22 cellular contexts compared by ENCODE assay signal in the genomic region with DNA sequence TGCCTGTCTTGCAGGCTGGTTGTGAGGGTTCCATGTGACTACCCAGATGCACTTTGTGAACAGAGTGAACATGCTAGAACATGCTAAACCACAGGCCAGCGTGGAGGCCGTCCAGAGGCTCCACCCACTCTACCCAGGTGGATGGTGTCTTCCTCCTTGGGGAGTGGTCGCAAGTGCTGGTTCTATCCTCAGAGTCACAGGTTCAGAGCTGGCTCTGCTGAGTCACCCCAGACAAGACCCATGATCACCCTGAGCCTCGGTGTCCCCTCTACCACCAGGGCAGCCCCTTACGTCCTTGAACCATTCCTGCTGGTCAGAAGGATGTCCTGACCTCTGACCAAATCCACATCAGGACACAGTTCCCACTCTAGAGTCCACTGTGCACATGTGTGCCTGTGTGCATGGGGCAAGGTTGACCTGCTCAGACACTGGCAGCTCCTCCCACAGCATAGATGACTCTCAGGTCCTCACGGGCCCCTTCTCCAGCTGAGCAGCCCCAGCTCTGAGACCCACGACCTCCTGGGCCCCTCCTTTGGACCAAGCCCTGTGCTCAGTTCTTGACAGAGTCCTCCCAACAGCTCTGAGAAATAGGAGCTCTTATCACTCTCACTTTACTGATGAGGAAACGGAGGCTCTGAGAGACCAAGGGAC.
DNase-seq lines count a peak whose midpoint lies in the region; ATAC-seq, FAIRE-seq and TF ChIP-seq lines count a peak whose summit lies in the region.
"Had no signal": no experiment of that assay in that cellular context is flagged by ENCODE, and none has a peak within 500 bp of the region (broad histone marks: within the 10 kb centered on the region; RNA-seq: fewer than 3 reads in every experiment).

No MANE protein-coding gene starts in this region.

- H3K4me2 ChIP-seq in keratinocyte (ENCODE audit: control insufficient read depth, extremely low read depth, insufficient read depth, low read depth, low read length) (no peak overlapping the region), smooth muscle cell (no peak overlapping the region)

- no peak overlapping the region for H3K4me3 Mint-ChIP-seq in WTC11
- H3K4me3 Mint-ChIP-seq: B cell; CD4-positive, alpha-beta T cell; IgD-negative memory B cell had no signal

- H2AFZ ChIP-seq in keratinocyte (ENCODE audit: control insufficient read depth, low read length) = no peak overlapping the region
- no peak overlapping the region for H2AFZ ChIP-seq in smooth muscle cell (ENCODE audit: low read depth)

- H3K9ac ChIP-seq in keratinocyte (ENCODE audit: control insufficient read depth, extremely low read depth, insufficient read depth, low read length) (no peak overlapping the region), smooth muscle cell (ENCODE audit: low read depth) (no peak overlapping the region)

- TF ChIP-seq CTCF in left ventricle myocardium inferior (IDR thresholded peaks at IDR 0.05; ENCODE audit: borderline replicate concordance) (no peak), bronchial epithelial cell (IDR thresholded peaks at IDR 0.05; ENCODE audit: insufficient read depth, low read length, severe bottlenecking) (no peak), keratinocyte (optimal IDR thresholded peaks at IDR 0.05 in 1 of 3, IDR thresholded peaks at IDR 0.05 in 1 of 3, conservative IDR thresholded peaks at IDR 0.05 in 1 of 3; ENCODE audit: extremely low read depth in 1 of 3, insufficient read depth in 2 of 3, low read length in 3 of 3) (no peak), WTC11 (IDR thresholded peaks at IDR 0.05) (no peak), upper lobe of left lung (IDR thresholded peaks at IDR 0.05) (no peak), smooth muscle cell (IDR thresholded peaks at IDR 0.05; ENCODE audit: borderline replicate concordance, insufficient read depth, poor library complexity, severe bottlenecking) (no peak)

- no peaks in the 10 kb centered on the region for H3K36me3 ChIP-seq in left ventricle myocardium inferior
- H3K36me3 ChIP-seq in bronchial epithelial cell (ENCODE audit: control insufficient read depth, insufficient read depth, low read length) = no peaks in the 10 kb centered on the region
- H3K36me3 ChIP-seq in keratinocyte (ENCODE audit: control insufficient read depth in 2 of 2, extremely low read depth in 1 of 2, insufficient read depth in 2 of 2, low read length in 2 of 2) = no peaks in the 10 kb centered on the region
- no peaks in the 10 kb centered on the region for H3K36me3 ChIP-seq in upper lobe of left lung
- no peaks in the 10 kb centered on the region for H3K36me3 ChIP-seq in smooth muscle cell (ENCODE audit: low read depth)
- H3K36me3 ChIP-seq: HAP-1 had no signal

- DNase-seq in cardiac septum (ENCODE audit: low spot score) (peak; percentile 55), left ventricle myocardium inferior (no peak), bronchial epithelial cell (ENCODE audit: low read depth) (peak; percentile 21), keratinocyte (ENCODE audit: low read depth, low spot score) (peak; percentile 15), WTC11 (ENCODE audit: low spot score) (no peak), upper lobe of left lung (no peak), smooth muscle cell (lab: John Stamatoyannopoulos, UW; ENCODE audit: unreplicated experiment) (no peak)
- DNase-seq: Caco-2; CD4-positive, alpha-beta T cell; GDM1; Kasumi-1; MM.1S; NCI-H1092; NCI-H1694; NCI-H2081 treated with DMSO at 0.1 percent for 48 hours; NCI-H446 treated with DMSO at 0.1 percent for 48 hours; NCI-H748 treated with DMSO at 0.1 percent for 48 hours; OCI-M1; SHP77 had no signal

- H3K4me3 ChIP-seq in left ventricle myocardium inferior = no peak overlapping the region
- no peak overlapping the region for H3K4me3 ChIP-seq in bronchial epithelial cell (ENCODE audit: low read depth, low read length)
- H3K4me3 ChIP-seq in keratinocyte (ENCODE audit: control insufficient read depth in 2 of 3, extremely low read depth in 1 of 3, insufficient read depth in 2 of 3, low read depth in 1 of 3, low read length in 3 of 3) = no peak overlapping the region
- H3K4me3 ChIP-seq in upper lobe of left lung = no peak overlapping the region
- H3K4me3 ChIP-seq in smooth muscle cell = no peak overlapping the region
- H3K4me3 ChIP-seq: HAP-1 had no signal

- H3K9me3 ChIP-seq in left ventricle myocardium inferior (replicated peaks) = no peaks in the 10 kb centered on the region
- no peaks in the 10 kb centered on the region for H3K9me3 ChIP-seq in keratinocyte (ENCODE audit: control insufficient read depth, low read depth, low read length)
- no peaks in the 10 kb centered on the region for H3K9me3 ChIP-seq in upper lobe of left lung
- no peaks in the 10 kb centered on the region for H3K9me3 ChIP-seq in smooth muscle cell (replicated peaks; ENCODE audit: low read depth)
- H3K9me3 ChIP-seq: Caco-2, HAP-1 had no signal

- H3K9me1 ChIP-seq in keratinocyte (ENCODE audit: control insufficient read depth, extremely low read depth, insufficient read depth, low read length) = no peaks in the 10 kb centered on the region

- dilution Hi-C loops in keratinocyte (cut with MboI; ENCODE audit: extremely low pct_ligation_motif_present, low sequenced_read_pairs) = no loop called here

- intact Hi-C loops in cardiac septum (cut with DNase I) (no loop called here), left ventricle myocardium inferior (cut with micrococcal nuclease) (no loop called here)

- H3K4me1 ChIP-seq in left ventricle myocardium inferior (no peaks in the 10 kb centered on the region), keratinocyte (ENCODE audit: control insufficient read depth, extremely low read depth, insufficient read depth, low read length) (peaks cover 5% of the 10 kb centered on the region), upper lobe of left lung (no peaks in the 10 kb centered on the region), smooth muscle cell (ENCODE audit: low read depth) (no peaks in the 10 kb centered on the region)
- H3K4me1 ChIP-seq: Caco-2, HAP-1 had no signal

- ATAC-seq in WTC11 = no peak
- ATAC-seq in upper lobe of left lung (ENCODE audit: low FRiP score in 2 of 2) = no peak

- WGBS in upper lobe of left lung, 2 donors = 78 to 86% methylated on average over 1 to 8 of the region's 8 CpGs
- WGBS in smooth muscle cell (ENCODE audit: low lambda C conversion rate) = 88% methylated on average over 8 of the region's 8 CpGs

- CTCF ChIA-PET in WTC11 (lab: Charles Lee) = interaction anchor here (1.2 kb wide), 1 partner anchor 49 kb away, joined by 5 read pairs; no protein-coding TSS in a partner anchor

- TF ChIP-seq EP300 in upper lobe of left lung (IDR thresholded peaks at IDR 0.05) = no peak

- no peaks in the 10 kb centered on the region for H3K36me3 Mint-ChIP-seq in WTC11
- H3K36me3 Mint-ChIP-seq: IgD-negative memory B cell had no signal

- no peak for TF ChIP-seq POLR2A in upper lobe of left lung (IDR thresholded peaks at IDR 0.05)

- no peaks in the 10 kb centered on the region for H3K27me3 Mint-ChIP-seq in WTC11 (ENCODE audit: low read depth)
- H3K27me3 Mint-ChIP-seq: CD4-positive, alpha-beta T cell; IgD-negative memory B cell had no signal

- no peak overlapping the region for H3K27ac ChIP-seq in left ventricle myocardium inferior (replicated peaks)
- no peak overlapping the region for H3K27ac ChIP-seq in keratinocyte (ENCODE audit: control insufficient read depth, insufficient read depth, low read length)
- H3K27ac ChIP-seq in upper lobe of left lung = no peak overlapping the region
- H3K27ac ChIP-seq in smooth muscle cell (ENCODE audit: low read depth) = no peak overlapping the region

- H3K9me3 Mint-ChIP-seq in WTC11 = no peaks in the 10 kb centered on the region
- H3K9me3 Mint-ChIP-seq: CD4-positive, alpha-beta T cell; IgD-negative memory B cell had no signal

- no peaks in the 10 kb centered on the region for H3K4me1 Mint-ChIP-seq in WTC11
- H3K4me1 Mint-ChIP-seq: B cell, IgD-negative memory B cell had no signal

- no peaks in the 10 kb centered on the region for H3F3A ChIP-seq in smooth muscle cell (ENCODE audit: low read depth)

- H3K79me2 ChIP-seq in keratinocyte (ENCODE audit: control insufficient read depth, insufficient read depth, low read length) = no peaks in the 10 kb centered on the region
- no peaks in the 10 kb centered on the region for H3K79me2 ChIP-seq in smooth muscle cell (ENCODE audit: low read depth)

- H4K20me1 ChIP-seq in keratinocyte (ENCODE audit: control insufficient read depth, extremely low read depth, insufficient read depth, low read length) (no peaks in the 10 kb centered on the region), smooth muscle cell (ENCODE audit: low read depth) (no peaks in the 10 kb centered on the region)

- FAIRE-seq in bronchial epithelial cell (lab: Jason Lieb, UNC) (no peak), keratinocyte (lab: Jason Lieb, UNC) (no peak)

- H3K27ac Mint-ChIP-seq in WTC11 = no peak overlapping the region
- H3K27ac Mint-ChIP-seq: B cell; CD4-positive, alpha-beta T cell; IgD-negative memory B cell had no signal

- POLR2A ChIA-PET in WTC11 (lab: Charles Lee) = no interaction called here

- peaks cover 60% of the 10 kb centered on the region for H3K27me3 ChIP-seq in left ventricle myocardium inferior (ENCODE audit: low read depth)
- no peaks in the 10 kb centered on the region for H3K27me3 ChIP-seq in bronchial epithelial cell (ENCODE audit: control insufficient read depth, insufficient read depth, low read length)
- no peaks in the 10 kb centered on the region for H3K27me3 ChIP-seq in keratinocyte (ENCODE audit: control insufficient read depth, extremely low read depth, insufficient read depth, low read length)
- no peaks in the 10 kb centered on the region for H3K27me3 ChIP-seq in upper lobe of left lung
- H3K27me3 ChIP-seq in smooth muscle cell (ENCODE audit: low read depth) = no peaks in the 10 kb centered on the region

TF ChIP-seq in WTC11, 78 proteins besides CTCF, POLR2A, EP300 and RAD21:
- TF ChIP-seq IRF1 (CRISPR knock-in tag; IDR thresholded peaks at IDR 0.05) = no peak
- TF ChIP-seq RELA (CRISPR knock-in tag; IDR thresholded peaks at IDR 0.05; ENCODE audit: borderline replicate concordance) = no peak
TF ChIP-seq in WTC11: peak in this region for 0.

Comparison
In these comparisons a context has a peak if more than half of its experiments do, and no peak if none do; other contexts are left out.
1. DNase-seq: peak in cardiac septum (single experiment), bronchial epithelial cell (single experiment) and keratinocyte (single experiment); none in left ventricle myocardium inferior (single experiment), WTC11 (single experiment), upper lobe of left lung (0 of 2) and smooth muscle cell (single experiment).